In genomic region chr1:106678661-106679060, GRCh38 we compare ENCODE assay signal across 21 cellular contexts.
"Had no signal": no experiment of that assay in that cellular context is flagged by ENCODE, and none has a peak within 500 bp of the region (broad histone marks: within the 10 kb centered on the region; RNA-seq: fewer than 3 reads in every experiment).

No MANE protein-coding gene starts in this region.

- H3K9me3 ChIP-seq: transverse colon, vagina had no signal

- H3K9me3 Mint-ChIP-seq: activated naive CD8-positive, alpha-beta T cell treated with anti-CD3 and anti-CD28 coated beads, Interleukin-2, amount 50 U/mL, for 24 hours had no signal

- H3K4me3 Mint-ChIP-seq: activated naive CD8-positive, alpha-beta T cell treated with anti-CD3 and anti-CD28 coated beads, Interleukin-2, amount 50 U/mL, for 24 hours; natural killer cell; T-helper 2 cell treated with Interferon-gamma antibody and Interleukin-4, amounts not matched to agents 5 μg/mL and 100 μg/mL, for 36 hours had no signal

- H3K4me3 ChIP-seq: cardiac muscle cell, transverse colon, vagina had no signal

- H3K27me3 Mint-ChIP-seq: activated naive CD8-positive, alpha-beta T cell treated with anti-CD3 and anti-CD28 coated beads, Interleukin-2, amount 50 U/mL, for 24 hours had no signal

- DNase-seq: activated CD4-positive, alpha-beta T cell treated with anti-CD3 and anti-CD28 coated beads, Interleukin-2, amount 50 U/mL, for 4 hours; activated naive CD4-positive, alpha-beta T cell treated with Interleukin-2 at 50 U/mL for 16 hours; activated naive CD8-positive, alpha-beta T cell treated with anti-CD3 and anti-CD28 coated beads, Interleukin-2, amount 50 U/mL, for 24 hours; activated T-cell treated with anti-CD3 and anti-CD28 coated beads for 4 hours; foreskin melanocyte; head of caudate nucleus; mesenchymal stem cell; natural killer cell; posterior cingulate gyrus; retina; stimulated activated CD4-positive, alpha-beta T cell treated with anti-CD3 and anti-CD28 coated beads, Interleukin-15, amount 100 ng/mL, for 24 hours; stimulated activated CD4-positive, alpha-beta T cell treated with anti-CD3 and anti-CD28 coated beads, Interleukin-4, amount 100 ng/mL, for 1 hour; stimulated activated naive CD4-positive, alpha-beta T cell treated with Interleukin-2 at 50 U/mL for 16 hours; transverse colon had no signal

- H3K4me1 ChIP-seq: transverse colon, vagina had no signal

- H3K27ac Mint-ChIP-seq: activated naive CD8-positive, alpha-beta T cell treated with anti-CD3 and anti-CD28 coated beads, Interleukin-2, amount 50 U/mL, for 24 hours; natural killer cell; T-helper 2 cell treated with Interferon-gamma antibody and Interleukin-4, amounts not matched to agents 5 μg/mL and 100 μg/mL, for 36 hours had no signal

- H3K4me1 Mint-ChIP-seq: activated naive CD8-positive, alpha-beta T cell treated with anti-CD3 and anti-CD28 coated beads, Interleukin-2, amount 50 U/mL, for 24 hours; natural killer cell had no signal

- H3K36me3 Mint-ChIP-seq: natural killer cell had no signal

- H3K36me3 ChIP-seq: cardiac muscle cell, transverse colon, vagina had no signal

- ATAC-seq: activated CD4-positive, CD25-positive, alpha-beta regulatory T cell treated with anti-CD3 and anti-CD28 coated beads, Interleukin-2, amount 50 U/mL, for 24 hours; activated naive CD8-positive, alpha-beta T cell treated with anti-CD3 and anti-CD28 coated beads, Interleukin-2, amount 50 U/mL, for 24 hours; esophagus mucosa; natural killer cell had no signal

- FAIRE-seq: astrocyte, colon had no signal

- H3K27me3 ChIP-seq: cardiac muscle cell, transverse colon, vagina had no signal

- H3K27ac ChIP-seq: cardiac muscle cell, transverse colon, vagina had no signal
